1 cellular context compared by ENCODE assay signal in the genomic region with DNA sequence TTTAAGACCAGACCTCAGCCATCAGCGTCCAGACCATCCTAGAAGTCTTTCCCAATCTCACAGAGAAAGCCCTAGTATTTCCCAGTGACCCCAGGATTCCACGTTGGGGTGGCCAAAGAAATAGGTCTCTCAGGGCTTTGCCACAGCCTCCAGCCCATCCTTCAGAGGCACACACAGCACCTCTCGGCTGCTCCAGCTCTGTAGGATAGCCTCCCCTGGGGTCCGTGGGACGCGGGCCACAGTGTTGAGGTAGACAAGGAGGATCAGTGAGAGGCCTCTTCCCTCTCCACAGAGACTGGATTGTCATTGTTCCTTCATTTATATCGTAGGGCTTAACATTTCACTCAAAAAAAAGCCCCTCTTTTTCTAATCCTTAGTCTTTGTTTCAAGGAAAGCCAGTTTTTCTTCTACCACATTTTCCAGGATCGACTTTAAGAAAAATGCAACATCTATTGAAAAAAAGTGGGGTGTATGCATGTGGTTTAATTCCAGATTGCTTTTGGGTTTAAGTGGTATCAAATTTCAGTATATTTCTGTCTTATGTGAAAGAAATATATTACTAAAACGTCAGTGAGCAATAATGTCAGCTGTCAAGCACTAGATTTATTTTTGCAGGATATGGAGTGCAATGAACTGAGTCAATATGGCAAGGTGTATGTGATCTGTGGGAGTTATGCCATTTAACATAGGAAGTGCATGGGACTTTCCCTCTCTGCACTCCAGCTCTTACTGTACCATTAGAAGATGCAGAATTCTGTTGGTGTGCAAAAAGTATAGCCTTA.
TF ChIP-seq lines count a peak whose summit lies in the region.

No MANE protein-coding gene starts in this region.

TF ChIP-seq in SK-N-SH treated with all-trans-retinoic acid at 6 μM for 48 hours, 23 proteins besides CTCF, POLR2A, EP300 and RAD21 (continued from another document):
- TF ChIP-seq CREB5 (CRISPR knock-in tag; IDR thresholded peaks at IDR 0.05; ENCODE audit: low read depth): no peak
- TF ChIP-seq, protein P1, sequence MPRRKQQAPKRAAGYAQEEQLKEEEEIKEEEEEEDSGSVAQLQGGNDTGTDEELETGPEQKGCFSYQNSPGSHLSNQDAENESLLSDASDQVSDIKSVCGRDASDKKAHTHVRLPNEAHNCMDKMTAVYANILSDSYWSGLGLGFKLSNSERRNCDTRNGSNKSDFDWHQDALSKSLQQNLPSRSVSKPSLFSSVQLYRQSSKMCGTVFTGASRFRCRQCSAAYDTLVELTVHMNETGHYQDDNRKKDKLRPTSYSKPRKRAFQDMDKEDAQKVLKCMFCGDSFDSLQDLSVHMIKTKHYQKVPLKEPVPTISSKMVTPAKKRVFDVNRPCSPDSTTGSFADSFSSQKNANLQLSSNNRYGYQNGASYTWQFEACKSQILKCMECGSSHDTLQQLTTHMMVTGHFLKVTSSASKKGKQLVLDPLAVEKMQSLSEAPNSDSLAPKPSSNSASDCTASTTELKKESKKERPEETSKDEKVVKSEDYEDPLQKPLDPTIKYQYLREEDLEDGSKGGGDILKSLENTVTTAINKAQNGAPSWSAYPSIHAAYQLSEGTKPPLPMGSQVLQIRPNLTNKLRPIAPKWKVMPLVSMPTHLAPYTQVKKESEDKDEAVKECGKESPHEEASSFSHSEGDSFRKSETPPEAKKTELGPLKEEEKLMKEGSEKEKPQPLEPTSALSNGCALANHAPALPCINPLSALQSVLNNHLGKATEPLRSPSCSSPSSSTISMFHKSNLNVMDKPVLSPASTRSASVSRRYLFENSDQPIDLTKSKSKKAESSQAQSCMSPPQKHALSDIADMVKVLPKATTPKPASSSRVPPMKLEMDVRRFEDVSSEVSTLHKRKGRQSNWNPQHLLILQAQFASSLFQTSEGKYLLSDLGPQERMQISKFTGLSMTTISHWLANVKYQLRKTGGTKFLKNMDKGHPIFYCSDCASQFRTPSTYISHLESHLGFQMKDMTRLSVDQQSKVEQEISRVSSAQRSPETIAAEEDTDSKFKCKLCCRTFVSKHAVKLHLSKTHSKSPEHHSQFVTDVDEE (CRISPR knock-in tag; IDR thresholded peaks at IDR 0.05): no peak
- TF ChIP-seq, protein P2, sequence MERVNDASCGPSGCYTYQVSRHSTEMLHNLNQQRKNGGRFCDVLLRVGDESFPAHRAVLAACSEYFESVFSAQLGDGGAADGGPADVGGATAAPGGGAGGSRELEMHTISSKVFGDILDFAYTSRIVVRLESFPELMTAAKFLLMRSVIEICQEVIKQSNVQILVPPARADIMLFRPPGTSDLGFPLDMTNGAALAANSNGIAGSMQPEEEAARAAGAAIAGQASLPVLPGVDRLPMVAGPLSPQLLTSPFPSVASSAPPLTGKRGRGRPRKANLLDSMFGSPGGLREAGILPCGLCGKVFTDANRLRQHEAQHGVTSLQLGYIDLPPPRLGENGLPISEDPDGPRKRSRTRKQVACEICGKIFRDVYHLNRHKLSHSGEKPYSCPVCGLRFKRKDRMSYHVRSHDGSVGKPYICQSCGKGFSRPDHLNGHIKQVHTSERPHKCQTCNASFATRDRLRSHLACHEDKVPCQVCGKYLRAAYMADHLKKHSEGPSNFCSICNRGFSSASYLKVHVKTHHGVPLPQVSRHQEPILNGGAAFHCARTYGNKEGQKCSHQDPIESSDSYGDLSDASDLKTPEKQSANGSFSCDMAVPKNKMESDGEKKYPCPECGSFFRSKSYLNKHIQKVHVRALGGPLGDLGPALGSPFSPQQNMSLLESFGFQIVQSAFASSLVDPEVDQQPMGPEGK (CRISPR knock-in tag; IDR thresholded peaks at IDR 0.05; ENCODE audit: borderline replicate concordance): no peak
